10 cellular contexts compared by ENCODE assay signal in genomic region chr2:178056345-178056744, GRCh38.
"Had no signal": no experiment of that assay in that cellular context is flagged by ENCODE, and none has a peak within 500 bp of the region (broad histone marks: within the 10 kb centered on the region; RNA-seq: fewer than 3 reads in every experiment).

No MANE protein-coding gene starts in this region.

- H3K27ac Mint-ChIP-seq: H9, HFFc6 had no signal

- H3K9ac ChIP-seq: GM23248 had no signal

- H2AFZ ChIP-seq: GM23248 had no signal

- FAIRE-seq: H1, H54 had no signal

- H3K4me3 Mint-ChIP-seq: H9, HFFc6 had no signal

- H3K4me1 ChIP-seq: HAP-1 had no signal

- H3K4me1 Mint-ChIP-seq: H9 had no signal

- H3K9me3 ChIP-seq: HAP-1 had no signal

- H3K4me3 ChIP-seq: GM23248, HAP-1 had no signal

- ATAC-seq: HCT116 had no signal

- H3K27ac ChIP-seq: GM23248 had no signal

- H3K9me3 Mint-ChIP-seq: H9, HFFc6 had no signal

- DNase-seq: GM23248, GOT3, H7, H9, HCEC 1CT, HFFc6 had no signal

- H3K36me3 ChIP-seq: HAP-1 had no signal
